ENCODE assay signal across 1 cellular context in the genomic region with DNA sequence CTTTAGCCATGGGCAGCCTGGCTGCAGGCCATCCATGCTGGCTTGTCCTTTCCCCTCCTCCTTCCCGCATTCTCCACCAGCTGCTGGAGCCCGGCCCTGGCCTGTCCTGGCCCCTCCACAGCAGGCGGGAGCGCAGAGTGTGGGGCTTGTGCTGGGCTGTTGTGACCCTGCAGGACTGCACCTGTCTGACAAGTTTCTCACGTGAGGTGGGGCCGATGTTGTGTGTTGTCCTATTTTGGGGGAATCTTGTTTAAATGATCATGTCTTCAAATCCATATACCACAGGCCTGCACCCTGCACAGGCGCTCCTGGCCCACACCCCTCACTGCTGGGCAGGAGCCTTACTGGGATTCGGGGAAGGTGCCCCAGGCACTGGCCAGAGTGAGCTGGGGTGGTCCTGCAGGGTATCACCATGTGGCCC.
TF ChIP-seq lines count a peak whose summit lies in the region.

No MANE protein-coding gene starts in this region.

TF ChIP-seq in endothelial cell of umbilical vein, 7 proteins besides CTCF, POLR2A, EP300 and RAD21:
- no peak for TF ChIP-seq FOS (IDR thresholded peaks at IDR 0.05; ENCODE audit: borderline replicate concordance, insufficient read depth, low read length)
